ENCODE assay signal across 26 cellular contexts in the genomic region with DNA sequence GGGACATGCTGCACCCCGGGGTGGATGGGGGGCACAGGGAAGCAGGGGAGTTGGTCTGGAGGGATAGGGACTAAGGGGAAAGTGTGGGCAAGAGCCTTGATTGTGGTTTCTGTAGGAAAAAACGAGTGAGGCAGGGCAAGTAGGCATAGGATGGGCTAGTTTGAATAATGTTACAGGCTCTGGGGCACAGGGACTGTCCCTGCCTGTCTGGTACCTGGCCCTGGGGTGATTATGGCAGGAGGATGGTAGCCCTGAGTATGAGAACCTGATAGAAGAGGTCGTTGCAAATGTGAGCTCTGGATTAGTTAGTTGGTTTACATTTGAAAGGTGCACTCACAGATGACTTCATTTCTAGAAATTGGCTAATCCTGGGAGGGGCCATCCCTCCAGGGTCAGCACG. TPM values are rescaled to one million over a fixed set of nuclear protein-coding genes. Genes with fewer than 3 reads are reported as not detected.
DNase-seq lines count a peak whose midpoint lies in the region; ATAC-seq and TF ChIP-seq lines count a peak whose summit lies in the region.
"Had no signal": no experiment of that assay in that cellular context is flagged by ENCODE, and none has a peak within 500 bp of the region (broad histone marks: within the 10 kb centered on the region; RNA-seq: fewer than 3 reads in every experiment).

No MANE protein-coding gene starts in this region.

- no peak for TF ChIP-seq CTCF in chondrocyte (IDR thresholded peaks at IDR 0.05)

- H3K27me3 Mint-ChIP-seq in activated CD4-positive, alpha-beta T cell treated with anti-CD3 and anti-CD28 coated beads, Interleukin-2, amount 10 ng/mL, durations not matched to agents 24 days and 14 days: no peaks in the 10 kb centered on the region
- H3K27me3 Mint-ChIP-seq in chondrocyte (ENCODE audit: low read depth): no peaks in the 10 kb centered on the region
- peaks cover 8% of the 10 kb centered on the region for H3K27me3 Mint-ChIP-seq in stimulated activated naive CD8-positive, alpha-beta T cell treated with anti-CD3 and anti-CD28 coated beads, Interleukin-15, Interleukin-2, amounts not matched to agents 100 ng/mL and 50 ng/mL, for 24 hours

- no peak for DNase-seq in activated CD4-positive, alpha-beta T cell treated with anti-CD3 and anti-CD28 coated beads, Interleukin-2, amount 10 ng/mL, durations not matched to agents 24 days and 14 days
- DNase-seq in activated CD4-positive, alpha-beta T cell treated with anti-CD3 and anti-CD28 coated beads, Interleukin-2, amount 50 U/mL, for 1 hour: no peak
- DNase-seq in stimulated activated CD4-positive, alpha-beta T cell treated with anti-CD3 and anti-CD28 coated beads, Interleukin-15, amount 100 ng/mL, for 24 hours: peak; percentile 37
- DNase-seq in stimulated activated CD4-positive, alpha-beta T cell treated with anti-CD3 and anti-CD28 coated beads, Interleukin-2, amount 100 ng/mL, for 24 hours: no peak
- DNase-seq in chondrocyte (ENCODE audit: low spot score): no peak
- DNase-seq: adrenal gland; BE2C; DMS153; H7; KBM-7; left ventricle myocardium superior; MG63; midbrain; naive thymus-derived CD4-positive, alpha-beta T cell; NCI-H2029; NCI-H524 treated with DMSO at 0.1 percent for 48 hours; nucleus accumbens; SIG-M5; substantia nigra; T-helper 9 cell had no signal

- no peak overlapping the region for H3K4me3 Mint-ChIP-seq in activated CD4-positive, alpha-beta T cell treated with anti-CD3 and anti-CD28 coated beads, Interleukin-2, amount 10 ng/mL, durations not matched to agents 24 days and 14 days
- H3K4me3 Mint-ChIP-seq in chondrocyte (ENCODE audit: unreplicated experiment): no peak overlapping the region
- H3K4me3 Mint-ChIP-seq in stimulated activated naive CD8-positive, alpha-beta T cell treated with anti-CD3 and anti-CD28 coated beads, Interleukin-15, Interleukin-2, amounts not matched to agents 100 ng/mL and 50 ng/mL, for 24 hours: peak overlapping the region; percentile 38
- H3K4me3 Mint-ChIP-seq: brain; naive thymus-derived CD4-positive, alpha-beta T cell; type B pancreatic cell had no signal

- ATAC-seq in HG03159 (IDR thresholded peaks at IDR 0.05; ENCODE audit: unreplicated experiment): no peak
- ATAC-seq in HG03439 (IDR thresholded peaks at IDR 0.05; ENCODE audit: unreplicated experiment): no peak
- ATAC-seq: left ventricle myocardium superior; naive thymus-derived CD4-positive, alpha-beta T cell had no signal

- H3K4me1 Mint-ChIP-seq in activated CD4-positive, alpha-beta T cell treated with anti-CD3 and anti-CD28 coated beads, Interleukin-2, amount 10 ng/mL, durations not matched to agents 24 days and 14 days: peaks cover 11% of the 10 kb centered on the region
- peaks cover 8% of the 10 kb centered on the region for H3K4me1 Mint-ChIP-seq in chondrocyte (ENCODE audit: low read depth)
- H3K4me1 Mint-ChIP-seq in stimulated activated naive CD8-positive, alpha-beta T cell treated with anti-CD3 and anti-CD28 coated beads, Interleukin-15, Interleukin-2, amounts not matched to agents 100 ng/mL and 50 ng/mL, for 24 hours (ENCODE audit: low read depth): peaks cover 36% of the 10 kb centered on the region
- H3K4me1 Mint-ChIP-seq: brain had no signal

- intact Hi-C loops in activated CD4-positive, alpha-beta T cell treated with anti-CD3 and anti-CD28 coated beads, Interleukin-2, amount 10 ng/mL, durations not matched to agents 24 days and 14 days (cut with micrococcal nuclease): no loop called here

- peaks cover 31% of the 10 kb centered on the region for H3K9me3 Mint-ChIP-seq in activated CD4-positive, alpha-beta T cell treated with anti-CD3 and anti-CD28 coated beads, Interleukin-2, amount 10 ng/mL, durations not matched to agents 24 days and 14 days
- H3K9me3 Mint-ChIP-seq in chondrocyte (ENCODE audit: low read depth): peaks cover 14% of the 10 kb centered on the region
- peaks cover 31% of the 10 kb centered on the region for H3K9me3 Mint-ChIP-seq in stimulated activated naive CD8-positive, alpha-beta T cell treated with anti-CD3 and anti-CD28 coated beads, Interleukin-15, Interleukin-2, amounts not matched to agents 100 ng/mL and 50 ng/mL, for 24 hours

- no peaks in the 10 kb centered on the region for H3K36me3 Mint-ChIP-seq in activated CD4-positive, alpha-beta T cell treated with anti-CD3 and anti-CD28 coated beads, Interleukin-2, amount 10 ng/mL, durations not matched to agents 24 days and 14 days (ENCODE audit: low read depth)
- peaks cover 8% of the 10 kb centered on the region for H3K36me3 Mint-ChIP-seq in chondrocyte (ENCODE audit: low read depth)
- H3K36me3 Mint-ChIP-seq in stimulated activated naive CD8-positive, alpha-beta T cell treated with anti-CD3 and anti-CD28 coated beads, Interleukin-15, Interleukin-2, amounts not matched to agents 100 ng/mL and 50 ng/mL, for 24 hours (ENCODE audit: low read depth): peaks cover 20% of the 10 kb centered on the region
- H3K36me3 Mint-ChIP-seq: type B pancreatic cell had no signal

- peak overlapping the region; percentile 47 for H3K27ac Mint-ChIP-seq in activated CD4-positive, alpha-beta T cell treated with anti-CD3 and anti-CD28 coated beads, Interleukin-2, amount 10 ng/mL, durations not matched to agents 24 days and 14 days
- H3K27ac Mint-ChIP-seq in chondrocyte (ENCODE audit: unreplicated experiment): peak overlapping the region; percentile 46
- peak overlapping the region; percentile 84 for H3K27ac Mint-ChIP-seq in stimulated activated naive CD8-positive, alpha-beta T cell treated with anti-CD3 and anti-CD28 coated beads, Interleukin-15, Interleukin-2, amounts not matched to agents 100 ng/mL and 50 ng/mL, for 24 hours
- H3K27ac Mint-ChIP-seq: brain; naive thymus-derived CD4-positive, alpha-beta T cell; type B pancreatic cell had no signal

RNA-seq across cellular contexts. Expression of a gene that starts 11.4 kb away (rescaled TPM):
- 0.21 and 0.43 TPM in 2 replicates for total RNA-seq in activated CD4-positive, alpha-beta T cell treated with anti-CD3 and anti-CD28 coated beads, Interleukin-2, amount 10 ng/mL, durations not matched to agents 24 days and 14 days
- 0.12 to 0.60 TPM (median 0.41 TPM) in 3 replicates for total RNA-seq in chondrocyte
- total RNA-seq: HT1080, left ventricle myocardium superior had no signal
